In genomic region chr13:23428183-23428528, GRCh38 we compare ENCODE assay signal across 13 cellular contexts. TPM values are rescaled to one million over a fixed set of nuclear protein-coding genes. Genes with fewer than 3 reads are reported as not detected.
A peak's percentile ranks its signal among the peaks of the same experiment; 100 is the strongest.
DNase-seq lines count a peak whose midpoint lies in the region; FAIRE-seq and TF ChIP-seq lines count a peak whose summit lies in the region.
"Had no signal": no experiment of that assay in that cellular context is flagged by ENCODE, and none has a peak within 500 bp of the region (broad histone marks: within the 10 kb centered on the region; RNA-seq: fewer than 3 reads in every experiment).

No MANE protein-coding gene starts in this region.

- H3K4me3 ChIP-seq in SJSA1 (no peak overlapping the region), endothelial cell of umbilical vein (replicated peaks in 1 of 3; ENCODE audit: insufficient read depth in 1 of 3, low read depth in 1 of 3, low read length in 3 of 3) (no peak overlapping the region), transverse colon (no peak overlapping the region)

- DNase-seq in SJSA1 (ENCODE audit: low read depth in 1 of 2, low spot score in 2 of 2) (no peak), endothelial cell of umbilical vein (ENCODE audit: low read depth, low spot score) (peak; percentile 68), myocyte (ENCODE audit: low read depth) (peak; percentile 34), transverse colon (no peak), T-helper 9 cell (no peak), NCI-H2029 treated with DMSO at 0.1 percent for 48 hours (lab: John Stamatoyannopoulos, UW) (no peak), immature natural killer cell (no peak)
- no peak for DNase-seq in activated CD4-positive, alpha-beta T cell treated with anti-CD3 and anti-CD28 coated beads, Interleukin-2, amount 50 U/mL, for 48 hours
- DNase-seq: activated B cell treated with CpG ODN at 0.5 μM for 24 hours; activated T-cell treated with anti-CD3 and anti-CD28 coated beads, Interleukin-2, amount 50 U/mL, for 4 hours; erythroblast; MV-4-11; SIG-M5 had no signal

- no peaks in the 10 kb centered on the region for H4K20me1 ChIP-seq in endothelial cell of umbilical vein (replicated peaks; ENCODE audit: control insufficient read depth, extremely low read depth, insufficient read depth, low read length)

- no peaks in the 10 kb centered on the region for H3K27me3 ChIP-seq in SJSA1 (replicated peaks)
- H3K27me3 ChIP-seq in endothelial cell of umbilical vein (ENCODE audit: control insufficient read depth in 2 of 2, insufficient read depth in 2 of 2, low read length in 2 of 2) = no peaks in the 10 kb centered on the region
- H3K27me3 ChIP-seq in transverse colon = peaks cover 12% of the 10 kb centered on the region

- CTCF ChIA-PET in endothelial cell of umbilical vein (lab: Charles Lee) = interaction anchor here (0.8 to 1.5 kb wide), 4 partner anchors 8 to 280 kb away, joined by 3 to 5 read pairs (median 4); no protein-coding TSS in a partner anchor

- peak overlapping the region; percentile 75 for H3K9ac ChIP-seq in endothelial cell of umbilical vein (replicated peaks; ENCODE audit: extremely low read depth, insufficient read depth, low read length)

- H3K27me3 Mint-ChIP-seq in immature natural killer cell (ENCODE audit: low read depth in 3 of 3) = peaks cover 5 to 6% (median 5%) of the 10 kb centered on the region in 3 donors

- POLR2A ChIA-PET in endothelial cell of umbilical vein (lab: Charles Lee) = no interaction called here

- TF ChIP-seq POLR2A in endothelial cell of umbilical vein (IDR thresholded peaks at IDR 0.05; ENCODE audit: low read depth, low read length) (no peak), transverse colon (IDR thresholded peaks at IDR 0.05) (no peak)

- FAIRE-seq in endothelial cell of umbilical vein (lab: Jason Lieb, UNC) = peak; percentile 52

- no peak for TF ChIP-seq EP300 in transverse colon (IDR thresholded peaks at IDR 0.05; ENCODE audit: low read depth)

- intact Hi-C loops in endothelial cell of umbilical vein (cut with micrococcal nuclease) = no loop called here
- intact Hi-C loops in transverse colon (cut with DNase I; ENCODE audit: low total_unique reads) = no loop called here

- in situ Hi-C loops in transverse colon (cut with MboI; ENCODE audit: low pct_ligation_motif_present in 1 of 4, low pct_unique_long_range_greater_than_20kb in 1 of 4, low sequenced_read_pairs in 3 of 4) = no loop called here

- WGBS in transverse colon (ENCODE audit: low coverage in 1 of 2), 2 donors = 69 to 72% methylated on average over 6 of the region's 6 CpGs

- peaks cover 19% of the 10 kb centered on the region for H3K4me1 ChIP-seq in SJSA1 (replicated peaks)
- H3K4me1 ChIP-seq in endothelial cell of umbilical vein (ENCODE audit: control insufficient read depth, extremely low read depth, insufficient read depth, low read length) = peaks cover 30% of the 10 kb centered on the region
- peaks cover 2 to 20% (median 9%) of the 10 kb centered on the region in 4 donors for H3K4me1 ChIP-seq in transverse colon

- peak overlapping the region; percentile 68 for H3K4me2 ChIP-seq in endothelial cell of umbilical vein (ENCODE audit: insufficient read depth, low read length)

- H3K27ac Mint-ChIP-seq in immature natural killer cell = no peak overlapping the region
- H3K27ac Mint-ChIP-seq: activated B cell treated with CpG ODN at 0.5 μM for 24 hours had no signal

- H3K4me3 Mint-ChIP-seq in immature natural killer cell = no peak overlapping the region
- H3K4me3 Mint-ChIP-seq: activated B cell treated with CpG ODN at 0.5 μM for 24 hours; activated T-cell treated with anti-CD3 and anti-CD28 coated beads, Interleukin-2, amount 50 U/mL, for 4 hours had no signal

- TF ChIP-seq CTCF in endothelial cell of umbilical vein (IDR thresholded peaks at IDR 0.05; ENCODE audit: extremely low read depth in 1 of 2, insufficient read depth in 1 of 2, low read depth in 1 of 2, low read length in 2 of 2) (no peak), transverse colon (IDR thresholded peaks at IDR 0.05) (no peak)

- peaks cover 2 to 4% of the 10 kb centered on the region in 2 donors for H3K4me1 Mint-ChIP-seq in immature natural killer cell

- no peaks in the 10 kb centered on the region for H3K9me3 Mint-ChIP-seq in immature natural killer cell
- H3K9me3 Mint-ChIP-seq: activated B cell treated with CpG ODN at 0.5 μM for 24 hours; activated T-cell treated with anti-CD3 and anti-CD28 coated beads, Interleukin-2, amount 50 U/mL, for 4 hours had no signal

- no peaks in the 10 kb centered on the region for H3K9me3 ChIP-seq in SJSA1 (replicated peaks)
- no peaks in the 10 kb centered on the region for H3K9me3 ChIP-seq in endothelial cell of umbilical vein (replicated peaks; ENCODE audit: control insufficient read depth, insufficient read depth, low read length)
- no peaks in the 10 kb centered on the region for H3K9me3 ChIP-seq in transverse colon

- H3K79me2 ChIP-seq in endothelial cell of umbilical vein (ENCODE audit: control insufficient read depth, insufficient read depth, low read length) = no peaks in the 10 kb centered on the region

- H3K27ac ChIP-seq in SJSA1 (peak overlapping the region; percentile 24; the same call in 1 of the 2 replicates), endothelial cell of umbilical vein (ENCODE audit: insufficient read depth, low read depth, low read length) (peak overlapping the region; percentile 96), transverse colon (peak overlapping the region; percentile 51 to 79 (median 67))

- H2AFZ ChIP-seq in endothelial cell of umbilical vein (ENCODE audit: low read depth, low read length) = no peak overlapping the region

- BruUV-seq in endothelial cell of umbilical vein (replicated peaks; lab: Mats Ljungman, UMichigan) = no TSS peak

- H3K36me3 ChIP-seq in SJSA1 (no peaks in the 10 kb centered on the region), endothelial cell of umbilical vein (ENCODE audit: control insufficient read depth in 2 of 2, extremely low read depth in 1 of 2, insufficient read depth in 2 of 2, low read length in 2 of 2) (no peaks in the 10 kb centered on the region), transverse colon (no peaks in the 10 kb centered on the region)

- dilution Hi-C loops in endothelial cell of umbilical vein (cut with MboI; ENCODE audit: extremely low pct_ligation_motif_present, low sequenced_read_pairs) = no loop called here

- no peaks in the 10 kb centered on the region for H3K36me3 Mint-ChIP-seq in immature natural killer cell

- H3K9me1 ChIP-seq in endothelial cell of umbilical vein (replicated peaks; ENCODE audit: control insufficient read depth, extremely low read depth, insufficient read depth, low read length) = no peaks in the 10 kb centered on the region

TF ChIP-seq in endothelial cell of umbilical vein, 7 proteins besides CTCF, POLR2A, EP300 and RAD21:
- TF ChIP-seq POLR2AphosphoS5 (IDR thresholded peaks at IDR 0.05; ENCODE audit: insufficient read depth, low read depth, low read length) = no peak
- TF ChIP-seq JUN (IDR thresholded peaks at IDR 0.05; ENCODE audit: borderline replicate concordance, insufficient read depth, insufficient read length, low read depth) = peak; percentile 11
TF ChIP-seq in endothelial cell of umbilical vein: peak in this region for 1.

RNA-seq across cellular contexts. Expression of gene SACS, which starts 5.3 kb away (rescaled TPM):
- 24.2 and 31.9 TPM in 2 replicates for total RNA-seq in SJSA1 (2014; rRNA removed; shearing (Covaris generic))
- total RNA-seq in endothelial cell of umbilical vein (72.7 and 73.1 TPM in 2 replicates), myocyte (130 and 143 TPM in 2 replicates), transverse colon (1 to 10 TPM; 4.4 to 7.6 (median 5.5) TPM)
- polyA plus RNA-seq in endothelial cell of umbilical vein (13.6 and 14.8 TPM in 2 replicates), immature natural killer cell (1 to 10 TPM in 2 of 3 donors, under 1 TPM in 1; 0.42 to 4.4 (median 4.0) TPM)
- polyA plus RNA-seq in endothelial cell of umbilical vein (2011; cell fraction: cytosol; rRNA removed) = 18.2 and 21.6 TPM in 2 replicates
- 36.1 and 46.5 TPM in 2 replicates for polyA plus RNA-seq in endothelial cell of umbilical vein (2011; cell fraction: nucleus; rRNA removed)
- polyA plus RNA-seq in endothelial cell of umbilical vein (2012) = 47.5 and 62.9 TPM in 2 replicates
- polyA minus RNA-seq in endothelial cell of umbilical vein = 219 and 229 TPM in 2 replicates
- polyA minus RNA-seq in endothelial cell of umbilical vein (2011; cell fraction: cytosol; rRNA and poly(A)+ RNA removed) = 17.1 TPM
- polyA minus RNA-seq in endothelial cell of umbilical vein (2011; cell fraction: nucleus; rRNA and poly(A)+ RNA removed) = 164 and 168 TPM in 2 replicates
- 9.0 TPM for polyA plus RNA-seq in myocyte (2012)

Comparison
In these comparisons a context has a peak if more than half of its experiments do, and no peak if none do; other contexts are left out.
1. DNase-seq: peak in endothelial cell of umbilical vein (single experiment) and myocyte (single experiment); none in SJSA1 (0 of 2), transverse colon (single experiment), activated CD4-positive, alpha-beta T cell treated with anti-CD3 and anti-CD28 coated beads, Interleukin-2, amount 50 U/mL, for 48 hours (0 of 2), T-helper 9 cell (single experiment), NCI-H2029 treated with DMSO at 0.1 percent for 48 hours (single experiment) and immature natural killer cell (0 of 3).
2. H3K27ac ChIP-seq: peak in every context shown above with its lines; median percentile 96 in endothelial cell of umbilical vein; 67 in transverse colon; 24 in SJSA1.